ENCODE assay signal across 8 cellular contexts in the genomic region with DNA sequence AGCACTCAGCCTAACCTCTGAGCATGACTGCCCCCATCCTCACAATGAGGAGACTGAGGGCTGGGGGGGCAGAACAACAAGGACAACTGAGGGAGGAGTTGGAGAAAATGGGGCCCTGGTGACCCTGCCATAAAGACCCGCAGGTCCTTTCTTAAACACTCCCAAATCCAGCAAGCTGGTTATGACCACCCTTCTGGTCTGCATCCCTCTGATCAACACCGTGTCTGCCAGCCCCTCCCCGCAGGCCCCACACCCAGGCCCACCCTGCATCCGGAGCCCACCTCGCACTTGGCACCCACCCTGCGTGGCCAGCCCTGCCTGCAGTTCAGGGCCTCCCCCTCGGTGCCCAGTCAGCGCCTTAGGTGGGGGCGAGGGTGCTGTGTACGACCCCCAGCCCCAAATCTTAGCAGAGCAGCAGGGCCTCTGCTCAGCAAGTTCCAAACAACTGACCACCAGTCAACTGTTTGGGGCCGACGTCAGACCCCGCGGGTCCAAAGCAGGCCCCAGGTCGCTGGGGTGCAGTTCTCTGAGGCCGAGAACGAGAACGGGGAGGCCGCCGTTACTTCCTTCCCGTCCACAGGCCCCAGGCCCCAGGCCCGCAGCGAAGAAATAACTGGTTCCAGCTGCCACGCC. TPM values are rescaled to one million over a fixed set of nuclear protein-coding genes. Genes with fewer than 3 reads are reported as not detected.
DNase-seq lines count a peak whose midpoint lies in the region; ATAC-seq, FAIRE-seq and TF ChIP-seq lines count a peak whose summit lies in the region.

No MANE protein-coding gene starts in this region.

- FAIRE-seq in small intestine (lab: Jason Lieb, UNC) = no peak

- intact Hi-C loops in left cardiac atrium (cut with DNase I) = no loop called here

- no peak for DNase-seq in AG09309 (ENCODE audit: low read depth)
- DNase-seq in T-helper 17 cell = no peak
- DNase-seq in left cardiac atrium = peak; percentile 26
- DNase-seq in small intestine = no peak
- DNase-seq in GDM1 (lab: John Stamatoyannopoulos, UW) = no peak
- DNase-seq in NCI-H510A treated with DMSO at 0.1 percent for 48 hours (lab: John Stamatoyannopoulos, UW) = no peak
- no peak for DNase-seq in SIG-M5 treated with dmso at 0.1 percent for 504 hours (lab: John Stamatoyannopoulos, UW; ENCODE audit: unreplicated experiment)

- ATAC-seq in GM21447 (IDR thresholded peaks at IDR 0.05; ENCODE audit: unreplicated experiment) (peak; percentile 24), T-helper 17 cell (no peak), left cardiac atrium (no peak)

- peak overlapping the region; percentile 95 to 97 for H3K27ac ChIP-seq in small intestine (ENCODE audit: low read depth in 1 of 2, low read length in 1 of 2)

- no peaks in the 10 kb centered on the region for H3K36me3 ChIP-seq in small intestine (ENCODE audit: control insufficient read depth in 2 of 2, insufficient read depth in 2 of 2, low read length in 2 of 2)

- no peaks in the 10 kb centered on the region for H3K36me3 Mint-ChIP-seq in T-helper 17 cell (ENCODE audit: low read depth)

- H3K9me3 ChIP-seq in T-helper 17 cell (ENCODE audit: control insufficient read depth, low read length, poor library complexity, severe bottlenecking) = no peaks in the 10 kb centered on the region
- no peaks in the 10 kb centered on the region for H3K9me3 ChIP-seq in small intestine (ENCODE audit: control insufficient read depth, low read depth)

- peaks cover 16 to 22% of the 10 kb centered on the region in 2 donors for H3K4me1 ChIP-seq in small intestine (ENCODE audit: control insufficient read depth in 2 of 2, insufficient read depth in 1 of 2, low read depth in 1 of 2, low read length in 1 of 2)

- peak overlapping the region; percentile 93 for H3K27ac Mint-ChIP-seq in T-helper 17 cell

- H3K27me3 Mint-ChIP-seq in T-helper 17 cell = no peaks in the 10 kb centered on the region

- H3K27me3 ChIP-seq in small intestine (ENCODE audit: control insufficient read depth in 2 of 2, insufficient read depth in 2 of 2, low read length in 2 of 2) = no peaks in the 10 kb centered on the region

- H3K4me3 ChIP-seq in AG09309 (ENCODE audit: control insufficient read depth, low read depth, low read length) = peak overlapping the region; percentile 71
- peak overlapping the region; percentile 47 to 90 for H3K4me3 ChIP-seq in small intestine (ENCODE audit: low read depth in 1 of 2, low read length in 2 of 2)

- peaks cover 46% of the 10 kb centered on the region for H3K4me1 Mint-ChIP-seq in T-helper 17 cell

- peak overlapping the region; percentile 90 for H3K4me3 Mint-ChIP-seq in T-helper 17 cell

- 5 to 9% (median 7%) methylated on average over 23 to 24 of the region's 24 CpGs for WGBS in small intestine, 3 donors

- no peak for TF ChIP-seq CTCF in AG09309 (IDR thresholded peaks at IDR 0.05; ENCODE audit: control insufficient read depth, insufficient read depth, low read depth, low read length, missing control alignments)

RNA-seq across cellular contexts. Expression of gene ACSS1, which starts 1.2 kb away (rescaled TPM):
- total RNA-seq in T-helper 17 cell (10 to 100 TPM; 33.1 to 34.0 TPM), left cardiac atrium (10 to 100 TPM; 27.9 to 55.0 TPM)
- polyA plus RNA-seq in small intestine = 10 to 100 TPM; 27.9 to 65.8 (median 45.1) TPM

RNA-seq across cellular contexts. Expression of gene VSX1, which starts 25.2 kb away (rescaled TPM):
- not detected for total RNA-seq in T-helper 17 cell
- under 1 TPM in 1 of 2 donors, not detected in 1; 0.38 TPM for total RNA-seq in left cardiac atrium
- under 1 TPM in 1 of 3 donors, not detected in 2; 0.04 TPM for polyA plus RNA-seq in small intestine
